1 cellular context compared by ENCODE assay signal in the genomic region with DNA sequence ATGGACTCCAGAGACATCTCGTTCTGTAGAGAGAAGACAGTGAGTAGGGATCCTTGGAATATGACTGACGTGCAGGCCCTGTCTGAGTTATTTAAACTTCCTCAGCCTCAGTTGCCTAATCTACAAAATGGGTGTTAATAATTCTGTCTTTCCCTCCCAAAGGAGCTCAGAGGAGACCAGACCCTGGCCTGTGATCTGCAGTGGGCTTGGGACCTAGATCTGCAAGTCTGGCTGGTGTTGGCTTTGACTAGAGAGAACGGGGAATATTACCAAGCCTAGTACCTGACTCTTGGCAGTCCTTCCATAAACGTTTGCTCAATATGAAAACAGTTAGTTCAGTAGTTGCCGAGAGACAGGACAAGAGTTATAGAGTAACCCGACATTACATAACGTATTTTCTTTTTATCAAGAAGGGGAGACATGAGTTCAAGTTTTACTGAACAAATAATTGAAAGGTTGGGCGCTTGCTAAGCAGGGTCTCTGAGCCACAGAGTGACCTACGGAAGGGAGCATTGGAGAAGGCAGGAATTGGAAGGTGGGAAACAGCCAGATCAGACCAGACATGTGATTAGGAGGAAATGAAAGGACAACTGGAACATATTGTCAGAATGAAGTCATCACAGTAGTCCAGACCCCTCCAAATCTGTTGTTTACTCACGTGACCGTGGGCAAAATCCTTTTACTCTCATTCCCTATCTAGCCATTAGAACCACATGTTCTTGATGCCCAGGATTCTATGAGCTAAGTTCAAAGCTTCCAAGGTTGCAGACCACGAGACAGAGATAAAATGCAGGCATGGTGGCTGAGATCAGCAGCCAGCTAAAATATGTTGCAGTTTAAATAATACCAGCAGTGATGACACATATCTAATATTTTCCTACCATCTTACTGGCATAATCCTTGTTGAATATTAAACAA.
TF ChIP-seq lines count a peak whose summit lies in the region.

No MANE protein-coding gene starts in this region.

TF ChIP-seq in HepG2, 621 proteins besides CTCF, POLR2A, EP300 and RAD21 (continued from another document and continues in another):
- TF ChIP-seq, protein P1, sequence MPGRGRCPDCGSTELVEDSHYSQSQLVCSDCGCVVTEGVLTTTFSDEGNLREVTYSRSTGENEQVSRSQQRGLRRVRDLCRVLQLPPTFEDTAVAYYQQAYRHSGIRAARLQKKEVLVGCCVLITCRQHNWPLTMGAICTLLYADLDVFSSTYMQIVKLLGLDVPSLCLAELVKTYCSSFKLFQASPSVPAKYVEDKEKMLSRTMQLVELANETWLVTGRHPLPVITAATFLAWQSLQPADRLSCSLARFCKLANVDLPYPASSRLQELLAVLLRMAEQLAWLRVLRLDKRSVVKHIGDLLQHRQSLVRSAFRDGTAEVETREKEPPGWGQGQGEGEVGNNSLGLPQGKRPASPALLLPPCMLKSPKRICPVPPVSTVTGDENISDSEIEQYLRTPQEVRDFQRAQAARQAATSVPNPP (CRISPR knock-in tag; IDR thresholded peaks at IDR 0.05), result 0 out of 2 replicates have a peak, but pooled peaks have one; percentile 31
- TF ChIP-seq CCDC6 (CRISPR knock-in tag; IDR thresholded peaks at IDR 0.05) (0 out of 2 replicates have a peak, but pooled peaks have one; percentile 41), ZNF749 (CRISPR knock-in tag; IDR thresholded peaks at IDR 0.05; ENCODE audit: borderline replicate concordance) (no peak), GTF2F1 (IDR thresholded peaks at IDR 0.05; ENCODE audit: low read length) (no peak), ZFP1 (CRISPR knock-in tag; IDR thresholded peaks at IDR 0.05) (peak; percentile 67; the same call in 1 of the 2 replicates), TOPORS (CRISPR knock-in tag; IDR thresholded peaks at IDR 0.05) (peak; percentile 66; the same call in 1 of the 2 replicates), FOXK1 (CRISPR knock-in tag; IDR thresholded peaks at IDR 0.05; ENCODE audit: borderline replicate concordance, low read depth) (peak; percentile 86), MXD4 (CRISPR knock-in tag; IDR thresholded peaks at IDR 0.05) (peak; percentile 48; the same call in 1 of the 2 replicates), CREB1 (IDR thresholded peaks at IDR 0.05) (peak; percentile 16; the same call in 1 of the 2 replicates), CREB1 (CRISPR knock-in tag; IDR thresholded peaks at IDR 0.05) (peak; percentile 61; the same call in 1 of the 2 replicates), MIXL1 (CRISPR knock-in tag; IDR thresholded peaks at IDR 0.05) (peak; percentile 81; the same call in 1 of the 2 replicates), YEATS2 (CRISPR knock-in tag; IDR thresholded peaks at IDR 0.05; ENCODE audit: borderline replicate concordance) (peak; percentile 24; the same call in 1 of the 2 replicates), ZNF333 (CRISPR knock-in tag; IDR thresholded peaks at IDR 0.05; ENCODE audit: borderline replicate concordance) (no peak), ZNF674 (CRISPR knock-in tag; IDR thresholded peaks at IDR 0.05; ENCODE audit: low read depth) (no peak), ZMAT3 (CRISPR knock-in tag; conservative IDR thresholded peaks at IDR 0.05) (no peak)
- TF ChIP-seq, protein P2, sequence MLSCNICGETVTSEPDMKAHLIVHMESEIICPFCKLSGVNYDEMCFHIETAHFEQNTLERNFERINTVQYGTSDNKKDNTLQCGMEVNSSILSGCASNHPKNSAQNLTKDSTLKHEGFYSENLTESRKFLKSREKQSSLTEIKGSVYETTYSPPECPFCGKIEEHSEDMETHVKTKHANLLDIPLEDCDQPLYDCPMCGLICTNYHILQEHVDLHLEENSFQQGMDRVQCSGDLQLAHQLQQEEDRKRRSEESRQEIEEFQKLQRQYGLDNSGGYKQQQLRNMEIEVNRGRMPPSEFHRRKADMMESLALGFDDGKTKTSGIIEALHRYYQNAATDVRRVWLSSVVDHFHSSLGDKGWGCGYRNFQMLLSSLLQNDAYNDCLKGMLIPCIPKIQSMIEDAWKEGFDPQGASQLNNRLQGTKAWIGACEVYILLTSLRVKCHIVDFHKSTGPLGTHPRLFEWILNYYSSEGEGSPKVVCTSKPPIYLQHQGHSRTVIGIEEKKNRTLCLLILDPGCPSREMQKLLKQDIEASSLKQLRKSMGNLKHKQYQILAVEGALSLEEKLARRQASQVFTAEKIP (CRISPR knock-in tag; IDR thresholded peaks at IDR 0.05; ENCODE audit: borderline replicate concordance), result no peak
- TF ChIP-seq, protein P3, sequence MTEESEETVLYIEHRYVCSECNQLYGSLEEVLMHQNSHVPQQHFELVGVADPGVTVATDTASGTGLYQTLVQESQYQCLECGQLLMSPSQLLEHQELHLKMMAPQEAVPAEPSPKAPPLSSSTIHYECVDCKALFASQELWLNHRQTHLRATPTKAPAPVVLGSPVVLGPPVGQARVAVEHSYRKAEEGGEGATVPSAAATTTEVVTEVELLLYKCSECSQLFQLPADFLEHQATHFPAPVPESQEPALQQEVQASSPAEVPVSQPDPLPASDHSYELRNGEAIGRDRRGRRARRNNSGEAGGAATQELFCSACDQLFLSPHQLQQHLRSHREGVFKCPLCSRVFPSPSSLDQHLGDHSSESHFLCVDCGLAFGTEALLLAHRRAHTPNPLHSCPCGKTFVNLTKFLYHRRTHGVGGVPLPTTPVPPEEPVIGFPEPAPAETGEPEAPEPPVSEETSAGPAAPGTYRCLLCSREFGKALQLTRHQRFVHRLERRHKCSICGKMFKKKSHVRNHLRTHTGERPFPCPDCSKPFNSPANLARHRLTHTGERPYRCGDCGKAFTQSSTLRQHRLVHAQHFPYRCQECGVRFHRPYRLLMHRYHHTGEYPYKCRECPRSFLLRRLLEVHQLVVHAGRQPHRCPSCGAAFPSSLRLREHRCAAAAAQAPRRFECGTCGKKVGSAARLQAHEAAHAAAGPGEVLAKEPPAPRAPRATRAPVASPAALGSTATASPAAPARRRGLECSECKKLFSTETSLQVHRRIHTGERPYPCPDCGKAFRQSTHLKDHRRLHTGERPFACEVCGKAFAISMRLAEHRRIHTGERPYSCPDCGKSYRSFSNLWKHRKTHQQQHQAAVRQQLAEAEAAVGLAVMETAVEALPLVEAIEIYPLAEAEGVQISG (CRISPR knock-in tag; IDR thresholded peaks at IDR 0.05), result 0 out of 2 replicates have a peak, but pooled peaks have one; percentile 33
- TF ChIP-seq, protein P4, sequence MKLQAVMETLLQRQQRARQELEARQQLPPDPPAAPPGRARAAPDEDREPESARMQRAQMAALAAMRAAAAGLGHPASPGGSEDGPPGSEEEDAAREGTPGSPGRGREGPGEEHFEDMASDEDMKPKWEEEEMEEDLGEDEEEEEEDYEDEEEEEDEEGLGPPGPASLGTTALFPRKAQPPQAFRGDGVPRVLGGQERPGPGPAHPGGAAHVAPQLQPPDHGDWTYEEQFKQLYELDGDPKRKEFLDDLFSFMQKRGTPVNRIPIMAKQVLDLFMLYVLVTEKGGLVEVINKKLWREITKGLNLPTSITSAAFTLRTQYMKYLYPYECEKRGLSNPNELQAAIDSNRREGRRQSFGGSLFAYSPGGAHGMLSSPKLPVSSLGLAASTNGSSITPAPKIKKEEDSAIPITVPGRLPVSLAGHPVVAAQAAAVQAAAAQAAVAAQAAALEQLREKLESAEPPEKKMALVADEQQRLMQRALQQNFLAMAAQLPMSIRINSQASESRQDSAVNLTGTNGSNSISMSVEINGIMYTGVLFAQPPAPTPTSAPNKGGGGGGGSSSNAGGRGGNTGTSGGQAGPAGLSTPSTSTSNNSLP (IDR thresholded peaks at IDR 0.05; ENCODE audit: low read depth, low read length), result peak; percentile 51; the same call in 1 of the 2 replicates
- TF ChIP-seq, protein P5, sequence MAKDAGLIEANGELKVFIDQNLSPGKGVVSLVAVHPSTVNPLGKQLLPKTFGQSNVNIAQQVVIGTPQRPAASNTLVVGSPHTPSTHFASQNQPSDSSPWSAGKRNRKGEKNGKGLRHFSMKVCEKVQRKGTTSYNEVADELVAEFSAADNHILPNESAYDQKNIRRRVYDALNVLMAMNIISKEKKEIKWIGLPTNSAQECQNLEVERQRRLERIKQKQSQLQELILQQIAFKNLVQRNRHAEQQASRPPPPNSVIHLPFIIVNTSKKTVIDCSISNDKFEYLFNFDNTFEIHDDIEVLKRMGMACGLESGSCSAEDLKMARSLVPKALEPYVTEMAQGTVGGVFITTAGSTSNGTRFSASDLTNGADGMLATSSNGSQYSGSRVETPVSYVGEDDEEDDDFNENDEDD (CRISPR knock-in tag; IDR thresholded peaks at IDR 0.05; ENCODE audit: borderline replicate concordance), result 0 out of 2 replicates have a peak, but pooled peaks have one; percentile 34
- TF ChIP-seq, protein P6, sequence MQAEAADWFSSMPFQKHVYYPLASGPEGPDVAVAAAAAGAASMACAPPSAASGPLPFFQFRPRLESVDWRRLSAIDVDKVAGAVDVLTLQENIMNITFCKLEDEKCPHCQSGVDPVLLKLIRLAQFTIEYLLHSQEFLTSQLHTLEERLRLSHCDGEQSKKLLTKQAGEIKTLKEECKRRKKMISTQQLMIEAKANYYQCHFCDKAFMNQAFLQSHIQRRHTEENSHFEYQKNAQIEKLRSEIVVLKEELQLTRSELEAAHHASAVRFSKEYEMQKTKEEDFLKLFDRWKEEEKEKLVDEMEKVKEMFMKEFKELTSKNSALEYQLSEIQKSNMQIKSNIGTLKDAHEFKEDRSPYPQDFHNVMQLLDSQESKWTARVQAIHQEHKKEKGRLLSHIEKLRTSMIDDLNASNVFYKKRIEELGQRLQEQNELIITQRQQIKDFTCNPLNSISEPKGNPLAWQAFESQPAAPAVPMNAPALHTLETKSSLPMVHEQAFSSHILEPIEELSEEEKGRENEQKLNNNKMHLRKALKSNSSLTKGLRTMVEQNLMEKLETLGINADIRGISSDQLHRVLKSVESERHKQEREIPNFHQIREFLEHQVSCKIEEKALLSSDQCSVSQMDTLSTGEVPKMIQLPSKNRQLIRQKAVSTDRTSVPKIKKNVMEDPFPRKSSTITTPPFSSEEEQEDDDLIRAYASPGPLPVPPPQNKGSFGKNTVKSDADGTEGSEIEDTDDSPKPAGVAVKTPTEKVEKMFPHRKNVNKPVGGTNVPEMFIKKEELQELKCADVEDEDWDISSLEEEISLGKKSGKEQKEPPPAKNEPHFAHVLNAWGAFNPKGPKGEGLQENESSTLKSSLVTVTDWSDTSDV (CRISPR knock-in tag; IDR thresholded peaks at IDR 0.05), result no peak
- TF ChIP-seq, protein P7, sequence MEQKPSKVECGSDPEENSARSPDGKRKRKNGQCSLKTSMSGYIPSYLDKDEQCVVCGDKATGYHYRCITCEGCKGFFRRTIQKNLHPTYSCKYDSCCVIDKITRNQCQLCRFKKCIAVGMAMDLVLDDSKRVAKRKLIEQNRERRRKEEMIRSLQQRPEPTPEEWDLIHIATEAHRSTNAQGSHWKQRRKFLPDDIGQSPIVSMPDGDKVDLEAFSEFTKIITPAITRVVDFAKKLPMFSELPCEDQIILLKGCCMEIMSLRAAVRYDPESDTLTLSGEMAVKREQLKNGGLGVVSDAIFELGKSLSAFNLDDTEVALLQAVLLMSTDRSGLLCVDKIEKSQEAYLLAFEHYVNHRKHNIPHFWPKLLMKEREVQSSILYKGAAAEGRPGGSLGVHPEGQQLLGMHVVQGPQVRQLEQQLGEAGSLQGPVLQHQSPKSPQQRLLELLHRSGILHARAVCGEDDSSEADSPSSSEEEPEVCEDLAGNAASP (CRISPR knock-in tag; IDR thresholded peaks at IDR 0.05; ENCODE audit: borderline replicate concordance), result peak; percentile 50; the same call in 1 of the 2 replicates
- TF ChIP-seq, protein P8, sequence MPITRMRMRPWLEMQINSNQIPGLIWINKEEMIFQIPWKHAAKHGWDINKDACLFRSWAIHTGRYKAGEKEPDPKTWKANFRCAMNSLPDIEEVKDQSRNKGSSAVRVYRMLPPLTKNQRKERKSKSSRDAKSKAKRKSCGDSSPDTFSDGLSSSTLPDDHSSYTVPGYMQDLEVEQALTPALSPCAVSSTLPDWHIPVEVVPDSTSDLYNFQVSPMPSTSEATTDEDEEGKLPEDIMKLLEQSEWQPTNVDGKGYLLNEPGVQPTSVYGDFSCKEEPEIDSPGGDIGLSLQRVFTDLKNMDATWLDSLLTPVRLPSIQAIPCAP (CRISPR knock-in tag; IDR thresholded peaks at IDR 0.05; ENCODE audit: low read depth), result no peak
- TF ChIP-seq, protein P9, sequence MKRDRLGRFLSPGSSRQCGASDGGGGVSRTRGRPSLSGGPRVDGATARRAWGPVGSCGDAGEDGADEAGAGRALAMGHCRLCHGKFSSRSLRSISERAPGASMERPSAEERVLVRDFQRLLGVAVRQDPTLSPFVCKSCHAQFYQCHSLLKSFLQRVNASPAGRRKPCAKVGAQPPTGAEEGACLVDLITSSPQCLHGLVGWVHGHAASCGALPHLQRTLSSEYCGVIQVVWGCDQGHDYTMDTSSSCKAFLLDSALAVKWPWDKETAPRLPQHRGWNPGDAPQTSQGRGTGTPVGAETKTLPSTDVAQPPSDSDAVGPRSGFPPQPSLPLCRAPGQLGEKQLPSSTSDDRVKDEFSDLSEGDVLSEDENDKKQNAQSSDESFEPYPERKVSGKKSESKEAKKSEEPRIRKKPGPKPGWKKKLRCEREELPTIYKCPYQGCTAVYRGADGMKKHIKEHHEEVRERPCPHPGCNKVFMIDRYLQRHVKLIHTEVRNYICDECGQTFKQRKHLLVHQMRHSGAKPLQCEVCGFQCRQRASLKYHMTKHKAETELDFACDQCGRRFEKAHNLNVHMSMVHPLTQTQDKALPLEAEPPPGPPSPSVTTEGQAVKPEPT (CRISPR knock-in tag; IDR thresholded peaks at IDR 0.05; ENCODE audit: low read depth), result 0 out of 2 replicates have a peak, but pooled peaks have one; percentile 45
- TF ChIP-seq, protein P10, sequence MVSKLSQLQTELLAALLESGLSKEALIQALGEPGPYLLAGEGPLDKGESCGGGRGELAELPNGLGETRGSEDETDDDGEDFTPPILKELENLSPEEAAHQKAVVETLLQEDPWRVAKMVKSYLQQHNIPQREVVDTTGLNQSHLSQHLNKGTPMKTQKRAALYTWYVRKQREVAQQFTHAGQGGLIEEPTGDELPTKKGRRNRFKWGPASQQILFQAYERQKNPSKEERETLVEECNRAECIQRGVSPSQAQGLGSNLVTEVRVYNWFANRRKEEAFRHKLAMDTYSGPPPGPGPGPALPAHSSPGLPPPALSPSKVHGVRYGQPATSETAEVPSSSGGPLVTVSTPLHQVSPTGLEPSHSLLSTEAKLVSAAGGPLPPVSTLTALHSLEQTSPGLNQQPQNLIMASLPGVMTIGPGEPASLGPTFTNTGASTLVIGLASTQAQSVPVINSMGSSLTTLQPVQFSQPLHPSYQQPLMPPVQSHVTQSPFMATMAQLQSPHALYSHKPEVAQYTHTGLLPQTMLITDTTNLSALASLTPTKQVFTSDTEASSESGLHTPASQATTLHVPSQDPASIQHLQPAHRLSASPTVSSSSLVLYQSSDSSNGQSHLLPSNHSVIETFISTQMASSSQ (IDR thresholded peaks at IDR 0.05; ENCODE audit: low read depth), result peak; percentile 77
- TF ChIP-seq, protein P10 (CRISPR knock-in tag; IDR thresholded peaks at IDR 0.05; ENCODE audit: borderline replicate concordance), result peak; percentile 77
- TF ChIP-seq, protein P11, sequence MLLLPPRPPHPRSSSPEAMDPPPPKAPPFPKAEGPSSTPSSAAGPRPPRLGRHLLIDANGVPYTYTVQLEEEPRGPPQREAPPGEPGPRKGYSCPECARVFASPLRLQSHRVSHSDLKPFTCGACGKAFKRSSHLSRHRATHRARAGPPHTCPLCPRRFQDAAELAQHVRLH (CRISPR knock-in tag; IDR thresholded peaks at IDR 0.05; ENCODE audit: borderline replicate concordance, low read depth), result 0 out of 2 replicates have a peak, but pooled peaks have one; percentile 65
